15 cellular contexts compared by ENCODE assay signal in genomic region chr4:8582436-8582835, GRCh38. TPM values are rescaled to one million over a fixed set of nuclear protein-coding genes. Genes with fewer than 3 reads are reported as not detected.
DNase-seq lines count a peak whose midpoint lies in the region; ATAC-seq, FAIRE-seq and TF ChIP-seq lines count a peak whose summit lies in the region.
"Had no signal": no experiment of that assay in that cellular context is flagged by ENCODE, and none has a peak within 500 bp of the region (broad histone marks: within the 10 kb centered on the region; RNA-seq: fewer than 3 reads in every experiment).

No MANE protein-coding gene starts in this region.

- peaks cover 16% of the 10 kb centered on the region for H3K27me3 Mint-ChIP-seq in activated T-cell treated with anti-CD3 and anti-CD28 coated beads, Interleukin-2, amount 50 U/mL, for 72 hours (ENCODE audit: low read depth)

- H3K9me3 Mint-ChIP-seq in activated T-cell treated with anti-CD3 and anti-CD28 coated beads, Interleukin-2, amount 50 U/mL, for 72 hours = no peaks in the 10 kb centered on the region
- H3K9me3 Mint-ChIP-seq: CD8-positive, alpha-beta memory T cell; H9 had no signal

- no peak for TF ChIP-seq CTCF in kidney (IDR thresholded peaks at IDR 0.05; ENCODE audit: borderline replicate concordance, extremely low read depth, insufficient read depth)

- H3K4me3 ChIP-seq in H7 (ENCODE audit: insufficient read depth, low read depth, low read length) (no peak overlapping the region), kidney (ENCODE audit: low read length in 2 of 2) (no peak overlapping the region)
- H3K4me3 ChIP-seq: GM23248 had no signal

- no peaks in the 10 kb centered on the region for H3K36me3 Mint-ChIP-seq in activated T-cell treated with anti-CD3 and anti-CD28 coated beads, Interleukin-2, amount 50 U/mL, for 72 hours (ENCODE audit: insufficient read depth in 2 of 2)
- H3K36me3 Mint-ChIP-seq: CD8-positive, alpha-beta memory T cell had no signal

- no peaks in the 10 kb centered on the region for H3K9me3 ChIP-seq in kidney (ENCODE audit: control insufficient read depth in 1 of 2, low read length in 2 of 2)
- H3K9me3 ChIP-seq: Caco-2 had no signal

- no peaks in the 10 kb centered on the region for H3K4me1 Mint-ChIP-seq in activated T-cell treated with anti-CD3 and anti-CD28 coated beads, Interleukin-2, amount 50 U/mL, for 72 hours (ENCODE audit: low read depth)
- H3K4me1 Mint-ChIP-seq: CD8-positive, alpha-beta memory T cell had no signal

- H3K36me3 ChIP-seq in H7 (replicated peaks; ENCODE audit: control insufficient read depth, insufficient read depth, low read length) (no peaks in the 10 kb centered on the region), kidney (ENCODE audit: control insufficient read depth in 1 of 2, insufficient read depth in 2 of 2, low read length in 2 of 2) (no peaks in the 10 kb centered on the region)

- H3K27ac Mint-ChIP-seq in activated T-cell treated with anti-CD3 and anti-CD28 coated beads, Interleukin-2, amount 50 U/mL, for 72 hours = no peak overlapping the region
- H3K27ac Mint-ChIP-seq: CD8-positive, alpha-beta memory T cell; H9 had no signal

- DNase-seq in 8988T = peak; percentile 4
- DNase-seq in H7 = peak; percentile 23
- peak; percentile 40 for DNase-seq in kidney
- DNase-seq in posterior vena cava (ENCODE audit: low spot score) = peak; percentile 50
- DNase-seq in DMS79 treated with DMSO at 0.1 percent for 48 hours (lab: John Stamatoyannopoulos, UW) = no peak
- no peak for DNase-seq in head of caudate nucleus
- DNase-seq in activated T-cell treated with anti-CD3 and anti-CD28 coated beads, Interleukin-2, amount 50 U/mL, for 72 hours = no peak
- DNase-seq: CD8-positive, alpha-beta memory T cell; DMS53; GM23248; H9 had no signal

- no peak overlapping the region for H3K27ac ChIP-seq in kidney (ENCODE audit: low read depth in 2 of 2, low read length in 2 of 2)
- H3K27ac ChIP-seq: GM23248 had no signal

- H3K27me3 ChIP-seq in H7 (ENCODE audit: control insufficient read depth, insufficient read depth, low read length) = peaks cover 10% of the 10 kb centered on the region

- ATAC-seq in GM18873 (IDR thresholded peaks at IDR 0.05; ENCODE audit: low FRiP score, unreplicated experiment) = no peak
- no peak for ATAC-seq in activated T-cell treated with anti-CD3 and anti-CD28 coated beads, Interleukin-2, amount 50 U/mL, for 72 hours (replicated peaks in 1 of 2)

- no peak for FAIRE-seq in kidney (lab: Jason Lieb, UNC)

- intact Hi-C loops in kidney (cut with DNase I) = no loop called here
- intact Hi-C loops in posterior vena cava (cut with DNase I) = loop anchor here in 1 of 2 donors (5.0 kb wide), 1 partner anchor 780 kb away; no protein-coding TSS in a partner anchor
- intact Hi-C loops in head of caudate nucleus (cut with DNase I) = loop anchor here (10.0 kb wide), 1 partner anchor 118 kb away; no protein-coding TSS in a partner anchor

- H3K4me1 ChIP-seq in kidney (ENCODE audit: control insufficient read depth in 1 of 2, insufficient read depth in 1 of 2, low read depth in 1 of 2, low read length in 2 of 2) = peaks cover 0 to 2% of the 10 kb centered on the region in 2 donors
- H3K4me1 ChIP-seq: Caco-2 had no signal

- H3K9ac ChIP-seq in kidney (ENCODE audit: low read length in 2 of 2) = no peak overlapping the region
- H3K9ac ChIP-seq: GM23248 had no signal

- no peak overlapping the region for H3K4me3 Mint-ChIP-seq in activated T-cell treated with anti-CD3 and anti-CD28 coated beads, Interleukin-2, amount 50 U/mL, for 72 hours
- H3K4me3 Mint-ChIP-seq: CD8-positive, alpha-beta memory T cell had no signal

RNA-seq across cellular contexts. Expression of gene GPR78, which starts 2.2 kb away (rescaled TPM):
- total RNA-seq in H7 (2014; rRNA removed; shearing (Covaris generic)) = 1.5 and 1.7 TPM in 2 replicates
- total RNA-seq in kidney (not detected), posterior vena cava (under 1 TPM; 0.09 to 0.10 TPM)
- polyA plus RNA-seq in kidney (ENCODE audit: insufficient read depth, low read depth, low replicate concordance) = not detected
- not detected for total RNA-seq in activated T-cell treated with anti-CD3 and anti-CD28 coated beads, Interleukin-2, amount 50 U/mL, for 72 hours
- total RNA-seq: A673; CD8-positive, alpha-beta memory T cell; Daoy; GM23248 had no signal
- polyA plus RNA-seq: CD8-positive, alpha-beta memory T cell had no signal

RNA-seq across cellular contexts. Expression of gene CPZ, which starts 10.1 kb away (rescaled TPM):
- total RNA-seq in H7 (2014; rRNA removed; shearing (Covaris generic)) = 25.3 and 29.7 TPM in 2 replicates
- total RNA-seq in kidney (2.6 TPM), posterior vena cava (10 to 100 TPM in 1 of 2 donors, 1 to 10 TPM in 1; 5.3 to 15.6 TPM)
- 1.2 TPM for polyA plus RNA-seq in kidney (ENCODE audit: insufficient read depth, low read depth, low replicate concordance)
- not detected for total RNA-seq in activated T-cell treated with anti-CD3 and anti-CD28 coated beads, Interleukin-2, amount 50 U/mL, for 72 hours
- total RNA-seq: CD8-positive, alpha-beta memory T cell had no signal
- polyA plus RNA-seq: CD8-positive, alpha-beta memory T cell had no signal

Comparison
In these comparisons a context has a peak if more than half of its experiments do, and no peak if none do; other contexts are left out.
1. DNase-seq: peak in 8988T (single experiment), H7 (single experiment), kidney (single experiment) and posterior vena cava (single experiment); none in DMS79 treated with DMSO at 0.1 percent for 48 hours (single experiment), head of caudate nucleus (0 of 42) and activated T-cell treated with anti-CD3 and anti-CD28 coated beads, Interleukin-2, amount 50 U/mL, for 72 hours (0 of 2).